Comparison of ENCODE assay signal across 18 cellular contexts in genomic region chr4:24637173-24637572, GRCh38.
"Had no signal": no experiment of that assay in that cellular context is flagged by ENCODE, and none has a peak within 500 bp of the region (broad histone marks: within the 10 kb centered on the region; RNA-seq: fewer than 3 reads in every experiment).

No MANE protein-coding gene starts in this region.

- ATAC-seq: gastrocnemius medialis, heart right ventricle, left cardiac atrium, left lung, left ventricle myocardium superior, lower lobe of right lung had no signal

- H3K9me3 ChIP-seq: esophagus squamous epithelium, gastrocnemius medialis, heart right ventricle, left lung, lower lobe of right lung had no signal

- H3K27me3 ChIP-seq: dorsolateral prefrontal cortex, esophagus squamous epithelium, gastrocnemius medialis, heart right ventricle had no signal

- H3K4me3 ChIP-seq: coronary artery, dorsolateral prefrontal cortex, esophagus squamous epithelium, gastrocnemius medialis, heart right ventricle, left lung, lower lobe of right lung had no signal

- H3K4me1 ChIP-seq: esophagus squamous epithelium, gastrocnemius medialis, heart right ventricle, left lung, lower lobe of right lung had no signal

- H3K27ac ChIP-seq: coronary artery, dorsolateral prefrontal cortex, esophagus squamous epithelium, gastrocnemius medialis, heart right ventricle, left lung, lower lobe of right lung had no signal

- H3K36me3 ChIP-seq: esophagus squamous epithelium, gastrocnemius medialis, heart right ventricle, left lung, lower lobe of right lung had no signal

- DNase-seq: dermis blood vessel endothelial cell; dorsolateral prefrontal cortex; effector CD4-positive, alpha-beta T cell; effector memory CD4-positive, alpha-beta T cell; esophagus squamous epithelium; foreskin fibroblast; foreskin melanocyte; gastrocnemius medialis; glutamatergic neuron; head of caudate nucleus; heart right ventricle; hippocampal formation; left cardiac atrium; left lung; left ventricle myocardium superior; lower lobe of right lung; mesenchymal stem cell had no signal
